Comparison of ENCODE assay signal across 11 cellular contexts in the genomic region with DNA sequence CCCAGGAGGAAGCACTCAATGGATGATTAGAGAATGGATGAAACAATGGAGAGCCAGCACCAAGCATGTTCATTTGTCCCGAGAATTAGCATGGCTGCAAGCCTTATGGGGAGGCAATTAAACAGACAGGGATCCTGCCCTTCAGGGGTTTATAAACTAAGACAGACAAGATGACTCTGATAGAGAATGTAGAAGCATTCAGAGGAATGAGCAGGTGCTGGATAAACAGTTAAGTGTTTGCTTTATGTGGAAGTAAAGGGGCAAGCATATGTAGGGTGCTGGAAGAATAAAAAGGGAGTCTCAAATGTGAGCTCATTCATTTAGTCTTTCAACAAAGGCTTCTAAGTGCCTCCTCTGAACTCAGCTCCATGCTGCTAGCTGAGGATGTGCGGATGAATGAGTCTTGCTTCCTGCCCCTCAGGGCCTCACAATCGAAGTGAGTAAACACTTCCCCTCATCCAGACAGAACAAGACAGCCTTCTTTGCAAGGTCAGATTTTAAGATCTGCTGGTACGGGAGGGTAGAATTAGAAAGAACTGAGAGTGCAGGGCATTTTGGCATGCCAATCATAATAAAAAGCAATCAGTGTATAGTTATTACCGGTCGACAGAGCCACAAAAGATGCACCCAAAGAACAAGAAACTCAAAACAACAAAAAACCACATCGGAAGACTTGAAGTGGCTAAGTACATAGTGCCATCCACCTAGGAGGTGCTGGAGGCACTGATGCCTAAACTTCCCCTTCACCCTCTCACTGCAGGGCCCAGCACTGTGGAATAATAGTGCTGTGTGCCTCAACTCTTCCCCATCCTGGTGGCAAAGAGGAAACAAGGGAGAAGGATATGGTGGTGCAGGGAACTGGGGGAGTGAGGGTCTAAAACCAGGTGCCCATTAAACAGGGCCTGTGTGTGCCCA.
DNase-seq lines count a peak whose midpoint lies in the region; ATAC-seq, FAIRE-seq and TF ChIP-seq lines count a peak whose summit lies in the region.
"Had no signal": no experiment of that assay in that cellular context is flagged by ENCODE, and none has a peak within 500 bp of the region (broad histone marks: within the 10 kb centered on the region; RNA-seq: fewer than 3 reads in every experiment).

No MANE protein-coding gene starts in this region.

- H3K9ac ChIP-seq in BLaER1 treated with 17β-estradiol and CSF1 and Interleukin-3, amounts not matched to agents 10 nM and 100 nM, result peak overlapping the region in 8 of 11 experiments; percentile 50 to 76 (median 63); a peak in 16 of 22 replicates

- TF ChIP-seq CTCF in WTC11 (IDR thresholded peaks at IDR 0.05), result no peak
- TF ChIP-seq CTCF in osteoblast (IDR thresholded peaks at IDR 0.05; ENCODE audit: extremely low read depth, low read depth, low read length), result no peak

- no peaks in the 10 kb centered on the region for H3K9me3 Mint-ChIP-seq in WTC11

- H3K4me3 Mint-ChIP-seq in WTC11, result no peak overlapping the region

- ATAC-seq in HG03139 (IDR thresholded peaks at IDR 0.05; ENCODE audit: unreplicated experiment), result peak; percentile 88
- peak; percentile 71 for ATAC-seq in WTC11

- no peak overlapping the region for H2AFZ ChIP-seq in osteoblast (ENCODE audit: low read length)

- no peaks in the 10 kb centered on the region for H3K79me2 ChIP-seq in osteoblast (ENCODE audit: insufficient read depth, low read length)

- no peaks in the 10 kb centered on the region for H3K9me3 ChIP-seq in BLaER1 treated with 17β-estradiol and CSF1 and Interleukin-3, amounts not matched to agents 10 nM and 100 nM (replicated peaks in 1 of 11)
- no peaks in the 10 kb centered on the region for H3K9me3 ChIP-seq in osteoblast (ENCODE audit: low read depth, low read length)
- H3K9me3 ChIP-seq: thoracic aorta had no signal

- H3K4me1 Mint-ChIP-seq in WTC11, result peaks cover 24% of the 10 kb centered on the region

- DNase-seq in GM19239 (ENCODE audit: insufficient read length, low spot score), result peak; percentile 62
- no peak for DNase-seq in WTC11 (ENCODE audit: low spot score)
- DNase-seq in osteoblast (ENCODE audit: insufficient read length, low spot score, missing footprints), result no peak
- DNase-seq in NCI-H226, result no peak
- DNase-seq in T-helper 9 cell, result no peak
- no peak for DNase-seq in activated CD4-positive, alpha-beta T cell treated with anti-CD3 and anti-CD28 coated beads, Interleukin-2, amount 50 U/mL, for 1 hour
- DNase-seq: effector CD4-positive, alpha-beta T cell had no signal

- H3K36me3 ChIP-seq in BLaER1 treated with 17β-estradiol and CSF1 and Interleukin-3, amounts not matched to agents 10 nM and 100 nM, result no peaks in the 10 kb centered on the region
- no peaks in the 10 kb centered on the region for H3K36me3 ChIP-seq in osteoblast (ENCODE audit: insufficient read depth, low read length)
- H3K36me3 ChIP-seq: thoracic aorta had no signal

- no peak overlapping the region for H3K27ac Mint-ChIP-seq in WTC11

- POLR2A ChIA-PET in WTC11 (lab: Charles Lee), result no interaction called here

- H4K20me1 ChIP-seq in BLaER1 treated with 17β-estradiol and CSF1 and Interleukin-3, amounts not matched to agents 10 nM and 100 nM, result no peaks in the 10 kb centered on the region
- no peaks in the 10 kb centered on the region for H4K20me1 ChIP-seq in osteoblast (ENCODE audit: insufficient read depth, low read length)

- H3K27ac ChIP-seq in BLaER1 treated with 17β-estradiol and CSF1 and Interleukin-3, amounts not matched to agents 10 nM and 100 nM, result peak overlapping the region in 9 of 11 experiments; percentile 28 to 90 (median 81); a peak in 18 of 22 replicates
- H3K27ac ChIP-seq in osteoblast (ENCODE audit: low read depth, low read length), result no peak overlapping the region
- H3K27ac ChIP-seq: C4-2B, thoracic aorta had no signal

- H3K27me3 ChIP-seq in BLaER1 treated with 17β-estradiol and CSF1 and Interleukin-3, amounts not matched to agents 10 nM and 100 nM, result no peaks in the 10 kb centered on the region
- H3K27me3 ChIP-seq in osteoblast (ENCODE audit: insufficient read depth, low read length), result no peaks in the 10 kb centered on the region

- H3K4me2 ChIP-seq in BLaER1 treated with 17β-estradiol and CSF1 and Interleukin-3, amounts not matched to agents 10 nM and 100 nM, result peak overlapping the region; percentile 63 to 90 (median 85)
- H3K4me2 ChIP-seq in osteoblast (ENCODE audit: insufficient read depth, low read length), result no peak overlapping the region

- peak; percentile 91 for FAIRE-seq in GM19239 (lab: Jason Lieb, UNC)

- H3K36me3 Mint-ChIP-seq in WTC11, result no peaks in the 10 kb centered on the region

- CTCF ChIA-PET in WTC11 (lab: Charles Lee), result interaction anchor here (1.5 to 2.4 kb wide), 2 partner anchors 70 to 521 kb away, joined by 6 to 9 read pairs; partner anchors contain the start of gene TNR

- peaks cover 23 to 62% (median 53%) of the 10 kb centered on the region in 10 experiments for H3K4me1 ChIP-seq in BLaER1 treated with 17β-estradiol and CSF1 and Interleukin-3, amounts not matched to agents 10 nM and 100 nM
- no peaks in the 10 kb centered on the region for H3K4me1 ChIP-seq in osteoblast (ENCODE audit: insufficient read depth, low read length)

- peak overlapping the region in 6 of 10 experiments; percentile 7 to 46 (median 25); a peak in 7 of 20 replicates for H3K4me3 ChIP-seq in BLaER1 treated with 17β-estradiol and CSF1 and Interleukin-3, amounts not matched to agents 10 nM and 100 nM
- H3K4me3 ChIP-seq in osteoblast (ENCODE audit: insufficient read depth, low read length), result no peak overlapping the region
- H3K4me3 ChIP-seq: thoracic aorta had no signal

- peaks cover 4% of the 10 kb centered on the region; the same call in 1 of the 2 replicates for H3K27me3 Mint-ChIP-seq in WTC11 (ENCODE audit: low read depth)

TF ChIP-seq in WTC11, 78 proteins besides CTCF, POLR2A, EP300 and RAD21 (continues in another document):
- TF ChIP-seq, protein P1, sequence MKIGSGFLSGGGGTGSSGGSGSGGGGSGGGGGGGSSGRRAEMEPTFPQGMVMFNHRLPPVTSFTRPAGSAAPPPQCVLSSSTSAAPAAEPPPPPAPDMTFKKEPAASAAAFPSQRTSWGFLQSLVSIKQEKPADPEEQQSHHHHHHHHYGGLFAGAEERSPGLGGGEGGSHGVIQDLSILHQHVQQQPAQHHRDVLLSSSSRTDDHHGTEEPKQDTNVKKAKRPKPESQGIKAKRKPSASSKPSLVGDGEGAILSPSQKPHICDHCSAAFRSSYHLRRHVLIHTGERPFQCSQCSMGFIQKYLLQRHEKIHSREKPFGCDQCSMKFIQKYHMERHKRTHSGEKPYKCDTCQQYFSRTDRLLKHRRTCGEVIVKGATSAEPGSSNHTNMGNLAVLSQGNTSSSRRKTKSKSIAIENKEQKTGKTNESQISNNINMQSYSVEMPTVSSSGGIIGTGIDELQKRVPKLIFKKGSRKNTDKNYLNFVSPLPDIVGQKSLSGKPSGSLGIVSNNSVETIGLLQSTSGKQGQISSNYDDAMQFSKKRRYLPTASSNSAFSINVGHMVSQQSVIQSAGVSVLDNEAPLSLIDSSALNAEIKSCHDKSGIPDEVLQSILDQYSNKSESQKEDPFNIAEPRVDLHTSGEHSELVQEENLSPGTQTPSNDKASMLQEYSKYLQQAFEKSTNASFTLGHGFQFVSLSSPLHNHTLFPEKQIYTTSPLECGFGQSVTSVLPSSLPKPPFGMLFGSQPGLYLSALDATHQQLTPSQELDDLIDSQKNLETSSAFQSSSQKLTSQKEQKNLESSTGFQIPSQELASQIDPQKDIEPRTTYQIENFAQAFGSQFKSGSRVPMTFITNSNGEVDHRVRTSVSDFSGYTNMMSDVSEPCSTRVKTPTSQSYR (CRISPR knock-in tag; IDR thresholded peaks at IDR 0.05), result no peak
- TF ChIP-seq GRHL2 (CRISPR knock-in tag; IDR thresholded peaks at IDR 0.05; ENCODE audit: insufficient replicate concordance, severe bottlenecking) (no peak), JUN (CRISPR knock-in tag; IDR thresholded peaks at IDR 0.05) (no peak), USF1 (CRISPR knock-in tag; IDR thresholded peaks at IDR 0.05) (no peak), FOXJ3 (CRISPR knock-in tag; IDR thresholded peaks at IDR 0.05; ENCODE audit: borderline replicate concordance) (no peak), ESRRA (CRISPR knock-in tag; IDR thresholded peaks at IDR 0.05; ENCODE audit: borderline replicate concordance) (no peak), PREB (CRISPR knock-in tag; IDR thresholded peaks at IDR 0.05; ENCODE audit: borderline replicate concordance) (no peak), FOXP1 (CRISPR knock-in tag; IDR thresholded peaks at IDR 0.05; ENCODE audit: borderline replicate concordance) (no peak), ZNF423 (CRISPR knock-in tag; IDR thresholded peaks at IDR 0.05) (no peak), TP53 (CRISPR knock-in tag; IDR thresholded peaks at IDR 0.05) (no peak), ETV6 (CRISPR knock-in tag; IDR thresholded peaks at IDR 0.05) (no peak), ZNF317 (CRISPR knock-in tag; IDR thresholded peaks at IDR 0.05; ENCODE audit: borderline replicate concordance, low read depth) (no peak)
- TF ChIP-seq, protein P2, sequence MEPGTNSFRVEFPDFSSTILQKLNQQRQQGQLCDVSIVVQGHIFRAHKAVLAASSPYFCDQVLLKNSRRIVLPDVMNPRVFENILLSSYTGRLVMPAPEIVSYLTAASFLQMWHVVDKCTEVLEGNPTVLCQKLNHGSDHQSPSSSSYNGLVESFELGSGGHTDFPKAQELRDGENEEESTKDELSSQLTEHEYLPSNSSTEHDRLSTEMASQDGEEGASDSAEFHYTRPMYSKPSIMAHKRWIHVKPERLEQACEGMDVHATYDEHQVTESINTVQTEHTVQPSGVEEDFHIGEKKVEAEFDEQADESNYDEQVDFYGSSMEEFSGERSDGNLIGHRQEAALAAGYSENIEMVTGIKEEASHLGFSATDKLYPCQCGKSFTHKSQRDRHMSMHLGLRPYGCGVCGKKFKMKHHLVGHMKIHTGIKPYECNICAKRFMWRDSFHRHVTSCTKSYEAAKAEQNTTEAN (CRISPR knock-in tag; IDR thresholded peaks at IDR 0.05), result no peak
